In the genomic region with DNA sequence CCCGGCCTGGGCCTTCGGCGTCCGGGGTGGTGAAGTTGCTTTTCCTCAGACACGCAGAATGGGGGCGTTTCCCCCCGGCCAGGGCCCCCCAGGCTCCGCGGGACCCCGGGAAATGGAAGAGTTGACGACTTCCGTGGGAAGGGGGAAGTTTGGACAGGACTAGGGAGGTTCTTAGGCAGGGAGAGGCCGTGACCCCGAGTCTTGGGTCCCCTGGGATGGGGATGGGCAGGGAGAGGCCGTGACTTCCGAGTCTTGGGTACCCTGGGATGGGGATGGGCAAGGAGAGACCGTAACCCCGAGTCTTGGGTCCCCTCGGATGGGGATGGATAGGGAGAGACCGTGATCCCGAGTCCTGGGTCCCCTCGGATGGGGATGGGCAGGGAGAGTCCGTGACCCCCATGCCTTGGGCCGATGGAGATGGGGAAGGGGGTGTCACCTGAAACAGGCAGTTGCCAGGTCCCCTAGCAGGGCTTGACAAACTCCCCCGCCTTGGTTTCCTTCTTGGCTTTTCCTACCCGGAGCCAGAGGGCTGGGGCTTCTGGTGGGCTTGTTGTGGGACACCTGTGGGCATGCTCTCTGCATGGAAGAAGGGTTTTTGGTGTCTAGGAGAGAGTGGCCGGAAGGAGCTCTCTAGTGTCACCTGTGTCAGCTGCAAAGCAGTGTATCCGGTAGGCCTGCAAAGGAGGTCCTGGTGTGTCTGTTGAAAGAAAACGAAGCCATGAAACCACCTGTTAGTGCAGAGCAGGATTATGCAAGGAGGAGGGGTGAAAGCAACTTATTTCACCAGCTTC, we compare ENCODE assay signal across 9 cellular contexts. TPM values are rescaled to one million over a fixed set of nuclear protein-coding genes. Genes with fewer than 3 reads are reported as not detected.
A peak's percentile ranks its signal among the peaks of the same experiment; 100 is the strongest.
DNase-seq lines count a peak whose midpoint lies in the region; ATAC-seq, FAIRE-seq and TF ChIP-seq lines count a peak whose summit lies in the region.
"Had no signal": no experiment of that assay in that cellular context is flagged by ENCODE, and none has a peak within 500 bp of the region (broad histone marks: within the 10 kb centered on the region; RNA-seq: fewer than 3 reads in every experiment).

No MANE protein-coding gene starts in this region.

- H3K9me3 Mint-ChIP-seq in activated T-cell treated with anti-CD3 and anti-CD28 coated beads, Interleukin-2, amount 50 U/mL, for 24 hours = no peaks in the 10 kb centered on the region

- FAIRE-seq in pancreas (lab: Jason Lieb, UNC) = no peak

- H3K4me1 ChIP-seq in pancreas = peaks cover 0 to 8% (median 6%) of the 10 kb centered on the region in 3 donors
- H3K4me1 ChIP-seq in vagina = peaks cover 18% of the 10 kb centered on the region

- ATAC-seq in GM18520 (IDR thresholded peaks at IDR 0.05; ENCODE audit: unreplicated experiment) = peak; percentile 69
- ATAC-seq in HG03045 (IDR thresholded peaks at IDR 0.05; ENCODE audit: unreplicated experiment) = peak; percentile 53
- ATAC-seq in pancreas = peak; percentile 68 to 81 (median 74)

- peak overlapping the region; percentile 96 for H3K27ac Mint-ChIP-seq in activated T-cell treated with anti-CD3 and anti-CD28 coated beads, Interleukin-2, amount 50 U/mL, for 24 hours

- no peak for TF ChIP-seq POLR2A in vagina (IDR thresholded peaks at IDR 0.05)

- peak overlapping the region; percentile 91 for H3K4me3 ChIP-seq in AG04449 (ENCODE audit: low read depth, low read length)
- peak overlapping the region; percentile 94 for H3K4me3 ChIP-seq in fibroblast of pulmonary artery (replicated peaks; ENCODE audit: low read depth, low read length)
- peak overlapping the region; percentile 97 to 100 (median 99) for H3K4me3 ChIP-seq in pancreas
- H3K4me3 ChIP-seq in vagina = peak overlapping the region; percentile 88 to 93

- no peak for TF ChIP-seq CTCF in AG04449 (IDR thresholded peaks at IDR 0.05; ENCODE audit: insufficient read depth, low read length, missing control alignments)
- TF ChIP-seq CTCF in fibroblast of pulmonary artery (IDR thresholded peaks at IDR 0.05; ENCODE audit: low read length, missing control alignments) = no peak
- no peak for TF ChIP-seq CTCF in pancreas (IDR thresholded peaks at IDR 0.05)
- no peak for TF ChIP-seq CTCF in vagina (IDR thresholded peaks at IDR 0.05)

- H3K4me1 Mint-ChIP-seq in activated T-cell treated with anti-CD3 and anti-CD28 coated beads, Interleukin-2, amount 50 U/mL, for 24 hours (ENCODE audit: low read depth) = peaks cover 31% of the 10 kb centered on the region

- POLR2A ChIA-PET in AG04449 (lab: Yijun Ruan, JAX) = interaction anchor here (1.6 kb wide), 1 partner anchor 26 kb away, joined by 4 read pairs; no protein-coding TSS in a partner anchor

- H3K9me3 ChIP-seq in pancreas (no peaks in the 10 kb centered on the region), vagina (no peaks in the 10 kb centered on the region)

- H3K27me3 Mint-ChIP-seq in activated T-cell treated with anti-CD3 and anti-CD28 coated beads, Interleukin-2, amount 50 U/mL, for 24 hours = peaks cover 3% of the 10 kb centered on the region

- CTCF ChIA-PET in AG04449 (lab: Yijun Ruan, JAX) = interaction anchor here (0.6 to 4.6 kb wide), 30 partner anchors 8 to 591 kb away, joined by 3 to 27 read pairs (median 6); a partner anchor contains a TSS

- no peak for DNase-seq in AG04449 (ENCODE audit: low read depth, low spot score)
- peak; percentile 67 for DNase-seq in NK-92 treated with Interleukin-12 subunit alpha and Interleukin-12 subunit beta, amount 100 ng/mL, for 24 hours (lab: John Stamatoyannopoulos, UW)
- DNase-seq in activated T-cell treated with anti-CD3 and anti-CD28 coated beads, Interleukin-2, amount 50 U/mL, for 24 hours = peak; percentile 70
- DNase-seq in fibroblast of pulmonary artery (ENCODE audit: low read depth) = no peak
- peak; percentile 43 to 75 (median 54) for DNase-seq in pancreas
- no peak for DNase-seq in vagina (ENCODE audit: extremely low spot score in 2 of 2)

- H3K27me3 ChIP-seq in pancreas (no peaks in the 10 kb centered on the region), vagina (no peaks in the 10 kb centered on the region)

- peak overlapping the region; percentile 91 to 94 (median 93) for H3K27ac ChIP-seq in pancreas
- peak overlapping the region; percentile 77 for H3K27ac ChIP-seq in vagina

- H3K36me3 ChIP-seq in pancreas (peaks cover 0 to 18% (median 0%) of the 10 kb centered on the region in 3 donors), vagina (peaks cover 0 to 25% of the 10 kb centered on the region in 2 donors)

- WGBS in pancreas, 2 donors = 1% methylated on average over 29 of the region's 29 CpGs

- peaks cover 52% of the 10 kb centered on the region for H3K36me3 Mint-ChIP-seq in activated T-cell treated with anti-CD3 and anti-CD28 coated beads, Interleukin-2, amount 50 U/mL, for 24 hours (ENCODE audit: low read depth)

- intact Hi-C loops in pancreas (cut with DNase I) (no loop called here), vagina (cut with DNase I) (no loop called here)

- H3K4me3 Mint-ChIP-seq in activated T-cell treated with anti-CD3 and anti-CD28 coated beads, Interleukin-2, amount 50 U/mL, for 24 hours = peak overlapping the region; percentile 93

RNA-seq across cellular contexts. Expression of a gene that starts 1.1 kb away (rescaled TPM):
- total RNA-seq in pancreas (10 to 100 TPM; 14.3 to 25.1 (median 15.7) TPM), vagina (39.3 TPM)
- 10 to 100 TPM; 10.2 to 11.9 TPM for polyA plus RNA-seq in pancreas

RNA-seq across cellular contexts. Expression of a gene that starts 9.6 kb away (rescaled TPM):
- total RNA-seq in pancreas (1 to 10 TPM in 1 of 6 donors, under 1 TPM in 5; 0.13 to 1.0 (median 0.44) TPM), vagina (3.7 TPM)
- 1 to 10 TPM in 1 of 2 donors, under 1 TPM in 1; 0.95 to 3.7 TPM for polyA plus RNA-seq in pancreas
- total RNA-seq: NCI-H460 had no signal

Comparison
In these comparisons a context has a peak if more than half of its experiments do, and no peak if none do; other contexts are left out.
1. DNase-seq: peak in NK-92 treated with Interleukin-12 subunit alpha and Interleukin-12 subunit beta, amount 100 ng/mL, for 24 hours (single experiment), activated T-cell treated with anti-CD3 and anti-CD28 coated beads, Interleukin-2, amount 50 U/mL, for 24 hours (single experiment) and pancreas (6 of 6); none in AG04449 (single experiment), fibroblast of pulmonary artery (single experiment) and vagina (0 of 2).
2. Peak in every context shown above with its lines, with median percentiles within 50 percentile points of each other: H3K4me3 ChIP-seq and ATAC-seq.